Comparison of ENCODE assay signal across 26 cellular contexts in genomic region chr1:8324176-8324810, GRCh38. TPM values are rescaled to one million over a fixed set of nuclear protein-coding genes. Genes with fewer than 3 reads are reported as not detected.
A peak's percentile ranks its signal among the peaks of the same experiment; 100 is the strongest.
DNase-seq lines count a peak whose midpoint lies in the region; ATAC-seq and TF ChIP-seq lines count a peak whose summit lies in the region.
"Had no signal": no experiment of that assay in that cellular context is flagged by ENCODE, and none has a peak within 500 bp of the region (broad histone marks: within the 10 kb centered on the region; RNA-seq: fewer than 3 reads in every experiment).

No MANE protein-coding gene starts in this region.

- H2BK5ac ChIP-seq in neuronal stem cell (ENCODE audit: low read length), result no peak overlapping the region

- POLR2A ChIA-PET in Panc1 (lab: Charles Lee), result interaction anchor here (0.7 kb wide), 1 partner anchor 306 kb away, joined by 3 read pairs; no protein-coding TSS in a partner anchor

- H3K23ac ChIP-seq in neuronal stem cell (ENCODE audit: low read depth, low read length, poor library complexity), result no peak overlapping the region

- no peaks in the 10 kb centered on the region for H3K27me3 ChIP-seq in heart right ventricle
- no peaks in the 10 kb centered on the region for H3K27me3 ChIP-seq in Panc1 (ENCODE audit: control insufficient read depth, insufficient read depth, low read length)
- H3K27me3 ChIP-seq in neuronal stem cell (ENCODE audit: control insufficient read depth in 3 of 3, insufficient read depth in 3 of 3, low read depth in 1 of 3, low read length in 3 of 3), result peaks cover 0 to 5% (median 0%) of the 10 kb centered on the region in 3 experiments
- H3K27me3 ChIP-seq in aorta (ENCODE audit: control insufficient read depth in 1 of 2, insufficient read depth in 2 of 2, low read length in 1 of 2), result no peaks in the 10 kb centered on the region
- H3K27me3 ChIP-seq: BE2C had no signal

- intact Hi-C loops in heart right ventricle (cut with DNase I), result no loop called here
- intact Hi-C loops in cardiac septum (cut with DNase I), result no loop called here
- intact Hi-C loops in Panc1 (cut with micrococcal nuclease; ENCODE audit: unreplicated experiment), result no loop called here
- intact Hi-C loops in aorta (cut with DNase I), result no loop called here

- WGBS in heart right ventricle, 2 donors, result 85 to 86% methylated on average over 32 of the region's 32 CpGs
- WGBS in neuronal stem cell (ENCODE audit: extremely low coverage in 2 of 2, insufficient read length in 2 of 2, insufficient replicate concordance in 1 of 2), 2 donors, result no CpG with 5 or more reads among the region's 32 CpGs
- WGBS in aorta, 2 donors, result 87 to 89% methylated on average over 32 of the region's 32 CpGs

- no peak overlapping the region for H2AK5ac ChIP-seq in neuronal stem cell (ENCODE audit: low read depth, low read length)

- peak overlapping the region; percentile 78 for H3K14ac ChIP-seq in neuronal stem cell (ENCODE audit: low read length)

- no peak overlapping the region for H2BK12ac ChIP-seq in neuronal stem cell (ENCODE audit: low read length)

- ATAC-seq in heart right ventricle (peak in 5 of 8 donors; percentile 9 to 24 (median 20)), Panc1 (no peak), aorta (ENCODE audit: low FRiP score) (peak; percentile 16), HG03469 (IDR thresholded peaks at IDR 0.05; ENCODE audit: unreplicated experiment) (no peak)
- ATAC-seq: GM12878 had no signal

- H3K4me1 ChIP-seq in heart right ventricle, result peaks cover 4 to 21% (median 14%) of the 10 kb centered on the region in 9 donors
- H3K4me1 ChIP-seq in Panc1 (ENCODE audit: control insufficient read depth, insufficient read depth, low read length), result no peaks in the 10 kb centered on the region
- no peaks in the 10 kb centered on the region for H3K4me1 ChIP-seq in neuronal stem cell (ENCODE audit: control insufficient read depth in 2 of 2, insufficient read depth in 1 of 2, low read depth in 1 of 2, low read length in 2 of 2)
- no peaks in the 10 kb centered on the region for H3K4me1 ChIP-seq in aorta (ENCODE audit: control insufficient read depth in 1 of 2, insufficient read depth in 2 of 2, low read length in 2 of 2)
- H3K4me1 ChIP-seq: BE2C had no signal

- no peak overlapping the region for H2BK15ac ChIP-seq in neuronal stem cell (ENCODE audit: low read length)

- H2AFZ ChIP-seq in neuronal stem cell (ENCODE audit: low read length), result no peak overlapping the region

- CTCF ChIA-PET in Panc1 (lab: Charles Lee), result interaction anchor here (0.7 kb wide), 1 partner anchor 18 kb away, joined by 3 read pairs; no protein-coding TSS in a partner anchor

- H2BK120ac ChIP-seq in neuronal stem cell (ENCODE audit: low read depth, low read length), result no peak overlapping the region

- H3K9me3 ChIP-seq in heart right ventricle (no peaks in the 10 kb centered on the region), Panc1 (ENCODE audit: control insufficient read depth, insufficient read depth, low read depth, low read length) (no peaks in the 10 kb centered on the region), neuronal stem cell (replicated peaks in 1 of 2; ENCODE audit: control insufficient read depth in 2 of 2, insufficient read depth in 1 of 2, low read depth in 1 of 2, low read length in 2 of 2) (no peaks in the 10 kb centered on the region), aorta (ENCODE audit: control insufficient read depth, low read length) (no peaks in the 10 kb centered on the region)
- H3K9me3 ChIP-seq: BE2C had no signal

- H3K18ac ChIP-seq in neuronal stem cell (ENCODE audit: low read length), result peak overlapping the region; percentile 52

- no peaks in the 10 kb centered on the region for H3K79me1 ChIP-seq in neuronal stem cell (ENCODE audit: low read depth, low read length)

- peaks cover 0 to 32% (median 0%) of the 10 kb centered on the region in 9 donors for H3K36me3 ChIP-seq in heart right ventricle
- H3K36me3 ChIP-seq in Panc1 (ENCODE audit: control insufficient read depth, insufficient read depth, low read length), result peaks cover 2% of the 10 kb centered on the region; the same call in 1 of the 2 replicates
- no peaks in the 10 kb centered on the region for H3K36me3 ChIP-seq in neuronal stem cell (replicated peaks in 1 of 2; ENCODE audit: control insufficient read depth in 2 of 2, insufficient read depth in 2 of 2, low read length in 2 of 2)
- H3K36me3 ChIP-seq in aorta (ENCODE audit: control insufficient read depth in 1 of 2, insufficient read depth in 2 of 2, low read length in 1 of 2), result no peaks in the 10 kb centered on the region
- H3K36me3 ChIP-seq: BE2C had no signal

- no peak overlapping the region for H4K91ac ChIP-seq in neuronal stem cell (ENCODE audit: low read depth, low read length, poor library complexity)

- H3K4me2 ChIP-seq in neuronal stem cell (ENCODE audit: insufficient read depth, low read length, poor library complexity, severe bottlenecking), result no peak overlapping the region

- in situ Hi-C loops in Panc1 (cut with HindIII; ENCODE audit: low pct_unique_long_range_greater_than_20kb, low sequenced_read_pairs), result loop anchor here (25.0 kb wide), 1 partner anchor 237 kb away; no protein-coding TSS in a partner anchor

- TF ChIP-seq CTCF in heart right ventricle (IDR thresholded peaks at IDR 0.05), result no peak
- no peak for TF ChIP-seq CTCF in Panc1 (IDR thresholded peaks at IDR 0.05)

- BruUV-seq in Panc1 (replicated peaks; lab: Mats Ljungman, UMichigan), result no TSS peak

- no peak overlapping the region for H3K4ac ChIP-seq in neuronal stem cell (ENCODE audit: low read length)

- H3K4me3 ChIP-seq in heart right ventricle, result peak overlapping the region in 1 of 10 donors; percentile 38
- no peak overlapping the region for H3K4me3 ChIP-seq in Panc1 (ENCODE audit: low read depth in 2 of 2, low read length in 2 of 2)
- no peak overlapping the region for H3K4me3 ChIP-seq in neuronal stem cell (ENCODE audit: low read length in 2 of 2)
- H3K4me3 ChIP-seq in aorta (ENCODE audit: low read length in 2 of 2), result no peak overlapping the region
- H3K4me3 ChIP-seq: GM12878, SK-N-MC had no signal

- H4K8ac ChIP-seq in neuronal stem cell (ENCODE audit: low read depth, low read length), result no peak overlapping the region

- H3K9ac ChIP-seq in neuronal stem cell (ENCODE audit: low read depth, low read length, poor library complexity), result no peak overlapping the region

- H3K27ac ChIP-seq in heart right ventricle (peak overlapping the region in 7 of 10 donors; percentile 8 to 79 (median 62)), Panc1 (ENCODE audit: low read length) (peak overlapping the region; percentile 48; the same call in 1 of the 2 replicates), neuronal stem cell (replicated peaks; ENCODE audit: low read length) (no peak overlapping the region), aorta (ENCODE audit: low read depth in 1 of 2, low read length in 2 of 2) (no peak overlapping the region)
- H3K27ac ChIP-seq: RWPE1, SK-N-MC had no signal

- DNase-seq in heart right ventricle (no peak), cardiac septum (ENCODE audit: low spot score) (no peak), Panc1 (ENCODE audit: low read depth, low spot score) (no peak), neuronal stem cell (ENCODE audit: low spot score) (no peak), aorta (no peak), C1 segment of cervical spinal cord (lab: John Stamatoyannopoulos, UW) (no peak), epidermal melanocyte (ENCODE audit: insufficient read length, low spot score) (no peak)
- DNase-seq: 8988T; ACHN; BE2C; CD4-positive, alpha-beta T cell; DMS79; EL; GDM1; NCI-H1048; NCI-H1417 treated with DMSO at 0.1 percent for 48 hours; NCI-H1694 treated with DMSO at 0.1 percent for 48 hours; NCI-H2081; NCI-H2227 treated with DMSO at 0.1 percent for 48 hours; NCI-H69; SIG-M5 had no signal

RNA-seq across cellular contexts. Expression of gene SLC45A1, which starts 6.4 kb away (rescaled TPM):
- total RNA-seq in heart right ventricle (1 to 10 TPM in 7 of 10 donors, under 1 TPM in 3; 0.53 to 2.7 (median 1.5) TPM), cardiac septum (1.8 TPM), Panc1 (2021; ENCODE audit: unreplicated experiment) (11.3 TPM), aorta (1 to 10 TPM; 5.4 to 8.7 TPM)
- polyA plus RNA-seq in heart right ventricle (1 to 10 TPM; 3.2 to 4.1 TPM), aorta (1 to 10 TPM; 4.4 to 8.1 TPM)
- 49.4 TPM for polyA plus RNA-seq in Panc1 (2012; ENCODE audit: insufficient read length)
- polyA plus RNA-seq in neuronal stem cell (2013, experiment 1 of 2), result 1.7 TPM
- polyA plus RNA-seq in neuronal stem cell (2013, experiment 2 of 2), result 1.7 TPM
- total RNA-seq: HT-29 had no signal

Comparison
In these comparisons a context has a peak if more than half of its experiments do, and no peak if none do; other contexts are left out.
1. ATAC-seq: peak in heart right ventricle (5 of 8) and aorta (single experiment); none in Panc1 (single experiment) and HG03469 (single experiment).
2. H3K27ac ChIP-seq: peak in heart right ventricle (7 of 10) and Panc1 (single experiment); none in neuronal stem cell (single experiment) and aorta (0 of 2).